ENCODE assay signal across 8 cellular contexts in genomic region chr9:70421020-70421271, GRCh38. TPM values are rescaled to one million over a fixed set of nuclear protein-coding genes. Genes with fewer than 3 reads are reported as not detected.
DNase-seq lines count a peak whose midpoint lies in the region; ATAC-seq, FAIRE-seq and TF ChIP-seq lines count a peak whose summit lies in the region.

No MANE protein-coding gene starts in this region.

- BruUV-seq in MCF 10A (replicated peaks; lab: Mats Ljungman, UMichigan): no TSS peak

- peak overlapping the region; percentile 85 to 98 (median 94) for H3K27ac Mint-ChIP-seq in IgD-negative memory B cell
- H3K27ac Mint-ChIP-seq in MCF 10A (ENCODE audit: low read depth, unreplicated experiment): peak overlapping the region; percentile 99

- peak overlapping the region; percentile 98 for H3K4me2 ChIP-seq in A549

- no peak for TF ChIP-seq CTCF in A549 (IDR thresholded peaks at IDR 0.05)
- TF ChIP-seq CTCF in MCF 10A (IDR thresholded peaks at IDR 0.05; ENCODE audit: unreplicated experiment): no peak

- H3K36me3 ChIP-seq in mesodermal cell (ENCODE audit: control insufficient read depth, insufficient read depth, low read length): no peaks in the 10 kb centered on the region

- no peak for ATAC-seq in A549

- TF ChIP-seq POLR2A in A549 (IDR thresholded peaks at IDR 0.05; ENCODE audit: low read length) (no peak), GM12891 (IDR thresholded peaks at IDR 0.05; ENCODE audit: low read depth, low read length) (no peak)

- no peak for DNase-seq in A549 (ENCODE audit: low read depth in 1 of 2, low spot score in 1 of 2)
- no peak for DNase-seq in MCF 10A (ENCODE audit: unreplicated experiment)
- no peak for DNase-seq in dedifferentiated amniotic fluid mesenchymal stem cell (ENCODE audit: extremely low spot score)
- DNase-seq in OCI-M2 (lab: John Stamatoyannopoulos, UW; ENCODE audit: unreplicated experiment): no peak
- no peak for DNase-seq in NK-92 treated with Interleukin-12 subunit alpha and Interleukin-12 subunit beta, amount 100 ng/mL, for 24 hours (lab: John Stamatoyannopoulos, UW)
- DNase-seq in GM12891 (ENCODE audit: insufficient read length, low spot score): no peak

- peaks cover 13 to 30% (median 19%) of the 10 kb centered on the region in 3 donors for H3K4me1 Mint-ChIP-seq in IgD-negative memory B cell
- H3K4me1 Mint-ChIP-seq in MCF 10A (ENCODE audit: insufficient read depth, unreplicated experiment): peaks cover 24% of the 10 kb centered on the region

- CTCF ChIA-PET in A549 (lab: Yijun Ruan, JAX): interaction anchor here (0.6 to 3.4 kb wide), 6 partner anchors 14 to 80 kb away, joined by 3 to 25 read pairs (median 4); no protein-coding TSS in a partner anchor
- CTCF ChIA-PET in MCF 10A (lab: Yijun Ruan, JAX): interaction anchor here (0.5 to 5.7 kb wide), 17 partner anchors 8 to 1047 kb away, joined by 3 to 56 read pairs (median 3); no protein-coding TSS in a partner anchor

- no peaks in the 10 kb centered on the region for H3K9me3 ChIP-seq in A549
- H3K9me3 ChIP-seq in mesodermal cell (ENCODE audit: control insufficient read depth, low read length): no peaks in the 10 kb centered on the region

- intact Hi-C loops in MCF 10A (cut with micrococcal nuclease): loop anchor here (2.0 kb wide), 1 partner anchor 16 kb away; no protein-coding TSS in a partner anchor

- H3K4me3 ChIP-seq in A549: peak overlapping the region; percentile 59
- peak overlapping the region; percentile 56 for H3K4me3 ChIP-seq in mesodermal cell (ENCODE audit: extremely low read depth, insufficient read depth, low read length, poor library complexity, severe bottlenecking)

- H3K4me3 Mint-ChIP-seq in IgD-negative memory B cell (peak overlapping the region; percentile 94 to 99 (median 96)), MCF 10A (ENCODE audit: unreplicated experiment) (peak overlapping the region; percentile 75)

- TF ChIP-seq RAD21 in A549 (conservative IDR thresholded peaks at IDR 0.05 in 1 of 2, IDR thresholded peaks at IDR 0.05 in 1 of 2): no peak; a peak in 1 of 5 replicates

- H3K36me3 Mint-ChIP-seq in IgD-negative memory B cell (no peaks in the 10 kb centered on the region), MCF 10A (ENCODE audit: insufficient read depth, unreplicated experiment) (no peaks in the 10 kb centered on the region)

- WGBS in A549 (ENCODE audit: missing lambda C conversion rate): 8% methylated on average over 4 of the region's 4 CpGs
- WGBS in mesodermal cell (ENCODE audit: insufficient coverage in 2 of 2), 2 experiments: 0 to 3% methylated on average over 3 to 4 of the region's 4 CpGs

- H3K27me3 Mint-ChIP-seq in IgD-negative memory B cell (peaks cover 2% of the 10 kb centered on the region), MCF 10A (ENCODE audit: insufficient read depth, unreplicated experiment) (no peaks in the 10 kb centered on the region)

- H3K4me1 ChIP-seq in A549 (peaks cover 26% of the 10 kb centered on the region), mesodermal cell (ENCODE audit: control insufficient read depth, insufficient read depth, low read length, poor library complexity, severe bottlenecking) (peaks cover 14% of the 10 kb centered on the region)

- peak overlapping the region; percentile 98 to 99 for H3K27ac ChIP-seq in A549
- peak overlapping the region; percentile 99 for H3K27ac ChIP-seq in mesodermal cell (ENCODE audit: low read depth, low read length, severe bottlenecking)

- TF ChIP-seq EP300 in A549 (IDR thresholded peaks at IDR 0.05): no peak

- FAIRE-seq in A549 (lab: Jason Lieb, UNC) (no peak), GM12891 (lab: Jason Lieb, UNC) (no peak)

- POLR2A ChIA-PET in A549 (lab: Yijun Ruan, JAX) (interaction anchor here (0.6 to 4.7 kb wide), 15 partner anchors 8 to 180 kb away, joined by 3 to 39 read pairs (median 5); no protein-coding TSS in a partner anchor), MCF 10A (lab: Yijun Ruan, JAX) (interaction anchor here (0.6 to 8.9 kb wide), 34 partner anchors 8 to 1618 kb away, joined by 3 to 213 read pairs (median 5); partner anchors contain the start of gene SMC5)

- no peaks in the 10 kb centered on the region for H3K9me3 Mint-ChIP-seq in IgD-negative memory B cell
- H3K9me3 Mint-ChIP-seq in MCF 10A (ENCODE audit: unreplicated experiment): no peaks in the 10 kb centered on the region

TF ChIP-seq in A549, 52 proteins besides CTCF, POLR2A, EP300 and RAD21:
- TF ChIP-seq GATA3 (IDR thresholded peaks at IDR 0.05; ENCODE audit: borderline replicate concordance): no peak; the same call in 1 of the 2 replicates
- 0 out of 2 replicates have a peak, but pooled peaks have one; percentile 13 for TF ChIP-seq E2F6 (IDR thresholded peaks at IDR 0.05; ENCODE audit: borderline replicate concordance, low read depth)
- TF ChIP-seq NFE2L2 (conservative IDR thresholded peaks at IDR 0.05; ENCODE audit: low read length): no peak
- TF ChIP-seq ATOH8 (CRISPR knock-in tag; IDR thresholded peaks at IDR 0.05; ENCODE audit: low read depth): peak; percentile 18; the same call in 1 of the 2 replicates
- TF ChIP-seq RARB (CRISPR knock-in tag; IDR thresholded peaks at IDR 0.05): no peak
TF ChIP-seq in A549: peak in this region for 2.

TF ChIP-seq in GM12891, 5 proteins besides CTCF, POLR2A, EP300 and RAD21:
- TF ChIP-seq TAF1 (IDR thresholded peaks at IDR 0.05; ENCODE audit: low read depth, low read length) (no peak), SPI1 (IDR thresholded peaks at IDR 0.05; ENCODE audit: low read depth, low read length) (no peak), POLR2AphosphoS5 (IDR thresholded peaks at IDR 0.05; ENCODE audit: low read depth, low read length) (no peak), POU2F2 (IDR thresholded peaks at IDR 0.05; ENCODE audit: low read depth, low read length) (no peak), PAX5 (IDR thresholded peaks at IDR 0.05; ENCODE audit: insufficient read depth, low read length, severe bottlenecking) (no peak)
TF ChIP-seq in GM12891: peak in this region for 0.

RNA-seq across cellular contexts. Expression of gene KLF9, which starts 6.5 kb away (rescaled TPM):
- 3.1 and 3.9 TPM in 2 replicates for polyA plus RNA-seq in A549 (2011; rRNA removed)
- 0.41 and 0.62 TPM in 2 replicates for polyA plus RNA-seq in A549 (2012; cell fraction: cytosol; rRNA removed)
- 0.38 and 0.50 TPM in 2 replicates for polyA plus RNA-seq in A549 (2012; cell fraction: nucleus; rRNA removed)
- polyA plus RNA-seq in A549 (2017; fragmentation: RNase III; extraction: RNeasy Plus Mini Kit Qiagen cat#74134 plus additional on column Dnase treatment): 0.52 to 0.84 TPM (median 0.76 TPM) in 3 replicates
- 2.3 and 2.7 TPM in 2 replicates for polyA minus RNA-seq in A549 (2011; rRNA and poly(A)+ RNA removed)
- polyA plus RNA-seq in IgD-negative memory B cell: 3.3 TPM
- 5.9 and 8.9 TPM in 2 replicates for total RNA-seq in MCF 10A (2022)
- polyA plus RNA-seq in mesodermal cell (2013, experiment 1 of 2): 1.7 TPM
- polyA plus RNA-seq in mesodermal cell (2013, experiment 2 of 2): 1.6 TPM
- polyA plus RNA-seq in GM12891 (2012; ENCODE audit: low read depth, missing spikeins): 0.69 TPM
